In the genomic region with DNA sequence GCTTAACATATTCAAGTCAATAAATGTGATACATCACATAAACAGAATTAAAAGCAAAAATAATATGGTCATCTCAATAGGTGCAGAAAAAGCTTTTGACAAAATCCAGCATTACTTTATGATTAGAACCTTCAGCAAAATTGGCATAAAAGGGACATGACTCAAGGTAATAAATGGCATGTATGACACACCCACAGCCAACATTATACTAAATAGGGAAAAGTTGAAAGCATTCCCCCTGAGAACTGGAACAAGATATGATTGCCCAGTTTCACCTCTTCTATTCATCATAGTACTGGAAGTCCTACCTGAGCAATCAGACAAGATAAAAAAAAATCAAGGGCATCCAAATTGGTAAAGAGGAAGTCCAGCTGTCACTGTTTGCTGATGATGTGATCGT, we compare ENCODE assay signal across 7 cellular contexts.
"Had no signal": no experiment of that assay in that cellular context is flagged by ENCODE, and none has a peak within 500 bp of the region (broad histone marks: within the 10 kb centered on the region; RNA-seq: fewer than 3 reads in every experiment).

No MANE protein-coding gene starts in this region.

- H3K4me3 ChIP-seq: K562 had no signal

- H3K27ac ChIP-seq: HL-60 had no signal

- H3K27ac Mint-ChIP-seq: IgD-negative memory B cell had no signal

- H3K4me3 Mint-ChIP-seq: IgD-negative memory B cell had no signal

- DNase-seq: IMR-90, KBM-7, KG1 had no signal

- H3K27me3 Mint-ChIP-seq: IgD-negative memory B cell had no signal

- H3K36me3 Mint-ChIP-seq: IgD-negative memory B cell had no signal

- ATAC-seq: HepG2, K562 had no signal
